In genomic region chr6:24357336-24358218, GRCh38 we compare ENCODE assay signal across 8 cellular contexts. TPM values are rescaled to one million over a fixed set of nuclear protein-coding genes. Genes with fewer than 3 reads are reported as not detected.
A peak's percentile ranks its signal among the peaks of the same experiment; 100 is the strongest.
DNase-seq lines count a peak whose midpoint lies in the region; ATAC-seq, FAIRE-seq and TF ChIP-seq lines count a peak whose summit lies in the region.

DCDC2 (minus strand) TSS chr6:24358059; CDS start chr6:24357750, 309 bp downstream.

- H3K9me3 Mint-ChIP-seq in Calu3 (ENCODE audit: low read depth, unreplicated experiment), result no peaks in the 10 kb centered on the region

- H3K27ac Mint-ChIP-seq in Calu3 (ENCODE audit: unreplicated experiment), result peak within 1 kb of the TSS; percentile 98

- WGBS in adrenal gland, 4 donors, result 5 to 9% (median 7%) methylated on average over 21 to 61 of the region's 61 CpGs

- no peaks in the 10 kb centered on the region for H3K27me3 Mint-ChIP-seq in Calu3 (ENCODE audit: unreplicated experiment)

- TF ChIP-seq CTCF in Calu3 (IDR thresholded peaks at IDR 0.05; ENCODE audit: unreplicated experiment), result no peak
- no peak for TF ChIP-seq CTCF in adrenal gland (IDR thresholded peaks at IDR 0.05)

- BruUV-seq in Calu3 (replicated peaks; lab: Mats Ljungman, UMichigan), result TSS peak; percentile 44

- peak within 1 kb of the TSS; percentile 47 for H3K4me2 ChIP-seq in skeletal muscle satellite cell (ENCODE audit: low read length)

- H3K9me3 ChIP-seq in adrenal gland (replicated peaks in 1 of 3), result no peaks in the 10 kb centered on the region
- H3K9me3 ChIP-seq in skeletal muscle satellite cell (replicated peaks; ENCODE audit: low read length), result no peaks in the 10 kb centered on the region

- H3K4me1 ChIP-seq in adrenal gland (replicated peaks in 1 of 2) (peaks cover 5 to 10% of the 10 kb centered on the region in 2 donors), skeletal muscle satellite cell (ENCODE audit: control insufficient read depth, insufficient read depth, low read length) (peaks cover 10% of the 10 kb centered on the region)

- FAIRE-seq in GM19239 (lab: Jason Lieb, UNC), result no peak

- peaks cover 58% of the 10 kb centered on the region for H3K36me3 Mint-ChIP-seq in Calu3 (ENCODE audit: insufficient read depth, unreplicated experiment)

- H3K4me1 Mint-ChIP-seq in Calu3 (ENCODE audit: low read depth, unreplicated experiment), result peaks cover 26% of the 10 kb centered on the region

- no peaks in the 10 kb centered on the region for H3K36me3 ChIP-seq in adrenal gland (replicated peaks in 1 of 2)
- H3K36me3 ChIP-seq in skeletal muscle satellite cell (ENCODE audit: insufficient read depth, low read length), result no peaks in the 10 kb centered on the region

- H3K4me3 ChIP-seq in adrenal gland (peak within 1 kb of the TSS in 2 of 4 donors; percentile 7 to 44), iPS-11a (ENCODE audit: low read depth, low read length) (peak within 1 kb of the TSS; percentile 24), skeletal muscle satellite cell (ENCODE audit: low read length) (peak within 1 kb of the TSS; percentile 37)

- H3K4me3 Mint-ChIP-seq in Calu3 (ENCODE audit: low read depth, unreplicated experiment), result peak within 1 kb of the TSS; percentile 97

- no peak within 1 kb of the TSS for H3K9ac ChIP-seq in skeletal muscle satellite cell (ENCODE audit: low read depth, low read length)

- CTCF ChIA-PET in Calu3 (lab: Charles Lee), result interaction anchor here (0.6 to 3.8 kb wide), 12 partner anchors 8 to 1265 kb away, joined by 3 to 69 read pairs (median 5); no protein-coding TSS in a partner anchor

- peak in 1 of 2 donors; percentile 28 for TF ChIP-seq POLR2A in adrenal gland (IDR thresholded peaks at IDR 0.05)

- no peak for ATAC-seq in HG02870 (IDR thresholded peaks at IDR 0.05; ENCODE audit: unreplicated experiment)

- peak within 1 kb of the TSS in 1 of 5 donors; percentile 26 for H3K27ac ChIP-seq in adrenal gland

- H3K27me3 ChIP-seq in adrenal gland, result no peaks in the 10 kb centered on the region
- peaks cover 30% of the 10 kb centered on the region for H3K27me3 ChIP-seq in skeletal muscle satellite cell (ENCODE audit: control insufficient read depth, insufficient read depth, low read length)

- DNase-seq in Calu3, result peak; percentile 99
- peak; percentile 80 for DNase-seq in NCI-H748 treated with DMSO at 0.1 percent for 48 hours (lab: John Stamatoyannopoulos, UW)
- peak; percentile 24 to 60 (median 43) for DNase-seq in adrenal gland
- DNase-seq in T1000 (lab: John Stamatoyannopoulos, UW), result no peak
- DNase-seq in GM19239 (ENCODE audit: insufficient read length, low spot score), result no peak

- intact Hi-C loops in Calu3 (cut with micrococcal nuclease; ENCODE audit: unreplicated experiment) (loop anchor here (2.0 to 5.0 kb wide), 2 partner anchors 17 to 35 kb away; no protein-coding TSS in a partner anchor), adrenal gland (cut with DNase I) (no loop called here)

RNA-seq across cellular contexts. Expression of gene DCDC2, which starts in this region (rescaled TPM):
- total RNA-seq in Calu3 (2022) (80.4 and 91.8 TPM in 2 replicates), adrenal gland (1 to 10 TPM in 4 of 8 donors, under 1 TPM in 4; 0.52 to 3.6 (median 1.0) TPM)
- polyA plus RNA-seq in adrenal gland, result 1 to 10 TPM in 2 of 3 donors, under 1 TPM in 1; 0.18 to 1.2 (median 1.1) TPM
- total RNA-seq in skeletal muscle satellite cell (2012; rRNA removed), result under 0.01 TPM in 1 of 2 replicates, not detected in the other

Comparison
In these comparisons a context has a peak if more than half of its experiments do, and no peak if none do; other contexts are left out.
1. RNA of gene DCDC2 (total RNA-seq): 80.4 to 91.8 TPM in Calu3; 0.52 to 3.6 TPM in adrenal gland; every median in the first group is over 10 times any median in the second.
2. DNase-seq: peak in Calu3 (single experiment), NCI-H748 treated with DMSO at 0.1 percent for 48 hours (single experiment) and adrenal gland (7 of 7); none in T1000 (single experiment) and GM19239 (single experiment).